In genomic region chr19:46404884-46405658, GRCh38 we compare ENCODE assay signal across 8 cellular contexts. TPM values are rescaled to one million over a fixed set of nuclear protein-coding genes. Genes with fewer than 3 reads are reported as not detected.
DNase-seq lines count a peak whose midpoint lies in the region; ATAC-seq, FAIRE-seq and TF ChIP-seq lines count a peak whose summit lies in the region.
"Had no signal": no experiment of that assay in that cellular context is flagged by ENCODE, and none has a peak within 500 bp of the region (broad histone marks: within the 10 kb centered on the region; RNA-seq: fewer than 3 reads in every experiment).

No MANE protein-coding gene starts in this region.

- DNase-seq in H7 (peak; percentile 82), astrocyte (ENCODE audit: low read depth) (no peak), immature natural killer cell (no peak), spleen (peak; percentile 45), middle frontal gyrus (ENCODE audit: extremely low spot score, low spot score) (no peak), SW480 (ENCODE audit: low spot score) (no peak)

- H3K27me3 ChIP-seq in H7 (ENCODE audit: control insufficient read depth, insufficient read depth, low read length): peaks cover 2% of the 10 kb centered on the region
- H3K27me3 ChIP-seq in astrocyte (ENCODE audit: insufficient read depth, low read length): peaks cover 9% of the 10 kb centered on the region
- peaks cover 0 to 98% (median 46%) of the 10 kb centered on the region in 7 donors for H3K27me3 ChIP-seq in spleen (replicated peaks in 1 of 7)

- H3K36me3 ChIP-seq in H7 (replicated peaks; ENCODE audit: control insufficient read depth, insufficient read depth, low read length): no peaks in the 10 kb centered on the region
- no peaks in the 10 kb centered on the region for H3K36me3 ChIP-seq in astrocyte (ENCODE audit: insufficient read depth, low read length)
- H3K36me3 ChIP-seq in spleen: no peaks in the 10 kb centered on the region

- H3K27me3 Mint-ChIP-seq in astrocyte (ENCODE audit: low read depth, unreplicated experiment) (no peaks in the 10 kb centered on the region), immature natural killer cell (ENCODE audit: low read depth in 3 of 3) (peaks cover 15 to 24% (median 17%) of the 10 kb centered on the region in 3 donors)

- H3K27ac ChIP-seq in astrocyte (ENCODE audit: low read depth, low read length): no peak overlapping the region
- H3K27ac ChIP-seq in spleen: peak overlapping the region in 1 of 8 donors; percentile 44

- H3K9me3 ChIP-seq in astrocyte (ENCODE audit: insufficient read depth, low read depth, low read length) (no peaks in the 10 kb centered on the region), spleen (no peaks in the 10 kb centered on the region)

- peak overlapping the region; percentile 83 for H2AFZ ChIP-seq in astrocyte (ENCODE audit: low read depth, low read length)

- no peaks in the 10 kb centered on the region for H3K79me2 ChIP-seq in astrocyte (ENCODE audit: insufficient read depth, low read length)

- H3K27ac Mint-ChIP-seq in astrocyte (ENCODE audit: unreplicated experiment) (no peak overlapping the region), immature natural killer cell (no peak overlapping the region)

- intact Hi-C loops in spleen (cut with DNase I; ENCODE audit: low total_unique reads): no loop called here

- ATAC-seq in HG02938 (IDR thresholded peaks at IDR 0.05; ENCODE audit: unreplicated experiment): no peak

- no peak overlapping the region for H3K9ac ChIP-seq in astrocyte (ENCODE audit: low read length)

- H3K4me1 Mint-ChIP-seq in astrocyte (ENCODE audit: low read depth, unreplicated experiment) (peaks cover 8% of the 10 kb centered on the region), immature natural killer cell (peaks cover 18 to 26% of the 10 kb centered on the region in 2 donors)

- WGBS in spleen, 5 donors: 33 to 37% (median 34%) methylated on average over 41 to 44 of the region's 44 CpGs

- H3K4me3 ChIP-seq in H7 (ENCODE audit: insufficient read depth, low read depth, low read length): peak overlapping the region; percentile 50
- no peak overlapping the region for H3K4me3 ChIP-seq in astrocyte (ENCODE audit: insufficient read depth, low read depth, low read length)
- H3K4me3 ChIP-seq in spleen: peak overlapping the region in 3 of 8 donors; percentile 23 to 50 (median 26)

- H3K4me3 Mint-ChIP-seq in astrocyte (ENCODE audit: unreplicated experiment) (no peak overlapping the region), immature natural killer cell (peak overlapping the region; percentile 75 to 87 (median 82))

- H3K4me1 ChIP-seq in astrocyte (ENCODE audit: insufficient read depth, low read length) (peaks cover 15% of the 10 kb centered on the region), spleen (peaks cover 6 to 39% (median 20%) of the 10 kb centered on the region in 6 donors)

- FAIRE-seq in astrocyte (lab: Jason Lieb, UNC): no peak

- peak overlapping the region; percentile 81 for H3K4me2 ChIP-seq in astrocyte (ENCODE audit: low read length)

- no peak for TF ChIP-seq POLR2A in spleen (IDR thresholded peaks at IDR 0.05)

- H3K36me3 Mint-ChIP-seq in astrocyte (ENCODE audit: low read depth, unreplicated experiment): peaks cover 1% of the 10 kb centered on the region
- H3K36me3 Mint-ChIP-seq in immature natural killer cell: no peaks in the 10 kb centered on the region

- TF ChIP-seq CTCF in astrocyte (IDR thresholded peaks at IDR 0.05; ENCODE audit: insufficient read depth, low read depth, low read length): no peak
- no peak for TF ChIP-seq CTCF in spleen (IDR thresholded peaks at IDR 0.05 in 8 of 11, conservative IDR thresholded peaks at IDR 0.05 in 3 of 11)

- H3K9me3 Mint-ChIP-seq in astrocyte (ENCODE audit: unreplicated experiment): peaks cover 4% of the 10 kb centered on the region
- no peaks in the 10 kb centered on the region for H3K9me3 Mint-ChIP-seq in immature natural killer cell

- H4K20me1 ChIP-seq in astrocyte (ENCODE audit: insufficient read depth, low read length): peaks cover 12% of the 10 kb centered on the region

RNA-seq across cellular contexts. Expression of gene CCDC8, which starts 8.3 kb away (rescaled TPM):
- total RNA-seq in H7 (2014; rRNA removed; shearing (Covaris generic)): 39.6 and 44.3 TPM in 2 replicates
- total RNA-seq in astrocyte (35.5 and 45.5 TPM in 2 replicates), spleen (1 to 10 TPM; 1.7 to 4.4 (median 2.6) TPM)
- polyA plus RNA-seq in immature natural killer cell (not detected), spleen (1 to 10 TPM in 2 of 3 donors, under 1 TPM in 1; 0.46 to 1.2 (median 1.1) TPM)
- total RNA-seq: HT1080 had no signal

RNA-seq across cellular contexts. Expression of gene PNMA8C, which starts 23.7 kb away (rescaled TPM):
- 0.14 and 0.15 TPM in 2 replicates for total RNA-seq in H7 (2014; rRNA removed; shearing (Covaris generic))
- 0.55 and 0.98 TPM in 2 replicates for total RNA-seq in astrocyte
- polyA plus RNA-seq in immature natural killer cell: under 1 TPM in 1 of 3 donors, not detected in 2; 0.04 TPM
- not detected for total RNA-seq in spleen
- under 1 TPM in 1 of 3 donors, not detected in 2; 0.03 TPM for polyA plus RNA-seq in spleen
- total RNA-seq: HT1080 had no signal

RNA-seq across cellular contexts. Expression of gene PPP5C, which starts 58.2 kb away (rescaled TPM):
- total RNA-seq in H7 (2014; rRNA removed; shearing (Covaris generic)): 85.4 and 92.8 TPM in 2 replicates
- total RNA-seq in astrocyte: 68.8 and 70.9 TPM in 2 replicates
- 10 to 100 TPM; 25.0 to 80.9 (median 63.8) TPM for polyA plus RNA-seq in immature natural killer cell
- 10 to 100 TPM; 61.1 to 87.3 (median 74.2) TPM for total RNA-seq in spleen
- 10 to 100 TPM; 26.5 to 67.5 (median 29.8) TPM for polyA plus RNA-seq in spleen

Comparison
In these comparisons a context has a peak if more than half of its experiments do, and no peak if none do; other contexts are left out.
1. DNase-seq: peak in H7 (single experiment) and spleen (single experiment); none in astrocyte (single experiment), immature natural killer cell (0 of 3), middle frontal gyrus (single experiment) and SW480 (single experiment).